In the genomic region with DNA sequence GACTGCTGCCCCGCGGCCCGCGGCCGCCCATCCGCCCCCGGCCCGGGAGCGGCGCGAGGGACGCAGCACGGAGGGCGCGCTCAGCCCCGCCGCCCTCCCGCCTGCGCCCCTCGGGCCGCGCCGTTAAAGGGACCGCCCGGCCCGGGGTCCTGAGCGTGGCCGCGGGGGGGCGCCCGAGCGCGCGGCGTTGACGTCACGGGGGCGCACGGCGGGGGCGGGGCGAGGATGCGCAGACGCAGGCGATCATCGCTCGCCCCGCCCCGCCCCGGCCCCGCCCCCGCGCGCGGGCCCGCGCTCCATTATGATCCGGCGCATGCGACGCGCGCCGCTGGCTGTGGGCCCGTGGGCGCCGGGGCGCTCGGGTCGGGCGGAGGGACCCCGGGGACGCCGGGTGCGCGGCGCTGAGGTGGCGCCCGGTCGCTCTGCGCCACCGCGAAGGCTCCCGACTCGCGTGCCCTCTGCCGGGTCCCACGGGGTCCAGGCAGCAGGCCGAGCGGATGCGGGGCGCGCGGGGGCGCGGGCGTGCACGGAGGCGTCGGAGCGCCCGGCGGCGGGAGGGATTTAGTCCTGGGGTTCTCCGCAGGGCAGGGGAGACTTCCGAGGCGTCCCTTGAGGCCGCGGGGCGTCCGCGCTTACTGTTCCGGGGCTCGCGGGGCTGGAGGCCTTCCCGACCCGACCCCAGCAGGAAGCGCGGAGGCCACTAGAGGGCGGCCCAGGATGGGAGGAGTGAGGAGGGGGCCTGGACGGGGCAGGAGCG, we compare ENCODE assay signal across 8 cellular contexts. TPM values are rescaled to one million over a fixed set of nuclear protein-coding genes. Genes with fewer than 3 reads are reported as not detected.
DNase-seq lines count a peak whose midpoint lies in the region; ATAC-seq, FAIRE-seq and TF ChIP-seq lines count a peak whose summit lies in the region.

Gene DVL1, minus strand, starts transcription at position 163 of the 757 bp plus-strand sequence. CDS start 353 bp downstream, outside the sequence.

- H3K9me3 ChIP-seq in CD4-positive, CD25-positive, alpha-beta regulatory T cell (ENCODE audit: control insufficient read depth in 2 of 2, low read length in 2 of 2): no peaks in the 10 kb centered on the region
- H3K9me3 ChIP-seq in psoas muscle (no peaks in the 10 kb centered on the region), vagina (no peaks in the 10 kb centered on the region)

- H3K4me3 ChIP-seq in CD4-positive, CD25-positive, alpha-beta regulatory T cell (ENCODE audit: low read depth, low read length): no peak within 1 kb of the TSS
- peak within 1 kb of the TSS; percentile 83 for H3K4me3 ChIP-seq in psoas muscle
- peak within 1 kb of the TSS; percentile 71 to 97 for H3K4me3 ChIP-seq in vagina

- intact Hi-C loops in left cardiac atrium (cut with DNase I) (no loop called here), psoas muscle (cut with DNase I) (loop anchor here in 1 of 2 donors (2.0 to 5.0 kb wide), 3 partner anchors 23 to 77 kb away; partner anchors contain the start of genes ACAP3, PUSL1 and UBE2J2), vagina (cut with DNase I) (loop anchor here (5.0 kb wide), 1 partner anchor 42 kb away; the partner anchor contains the start of genes ACAP3 and PUSL1)

- peaks cover 29% of the 10 kb centered on the region for H3K4me1 ChIP-seq in CD4-positive, CD25-positive, alpha-beta regulatory T cell (ENCODE audit: control insufficient read depth, insufficient read depth, low read length, poor library complexity, severe bottlenecking)
- H3K4me1 ChIP-seq in psoas muscle: peaks cover 46% of the 10 kb centered on the region
- peaks cover 72% of the 10 kb centered on the region for H3K4me1 ChIP-seq in vagina

- peak; percentile 61 to 75 (median 66) for DNase-seq in CD4-positive, CD25-positive, alpha-beta regulatory T cell
- peak; percentile 99 for DNase-seq in GM19239 (ENCODE audit: insufficient read length, low spot score)
- DNase-seq in SW480 (ENCODE audit: low spot score): peak; percentile 43
- DNase-seq in amniotic epithelial cell (ENCODE audit: low read depth): peak; percentile 63
- DNase-seq in left cardiac atrium: peak; percentile 72
- DNase-seq in psoas muscle: peak; percentile 78 to 88
- no peak for DNase-seq in vagina (ENCODE audit: extremely low spot score in 2 of 2)

- TF ChIP-seq POLR2A in vagina (IDR thresholded peaks at IDR 0.05): peak in 1 of 2 donors; percentile 47

- peak; percentile 77 to 78 for ATAC-seq in CD4-positive, CD25-positive, alpha-beta regulatory T cell (ENCODE audit: low read depth in 2 of 2)
- ATAC-seq in HG03571 (IDR thresholded peaks at IDR 0.05; ENCODE audit: unreplicated experiment): peak; percentile 61
- peak; percentile 20 to 69 for ATAC-seq in left cardiac atrium
- ATAC-seq in psoas muscle: peak; percentile 22 to 40 (median 32)

- H3K27me3 ChIP-seq in CD4-positive, CD25-positive, alpha-beta regulatory T cell (ENCODE audit: control insufficient read depth, insufficient read depth, low read length): no peaks in the 10 kb centered on the region
- H3K27me3 ChIP-seq in psoas muscle (ENCODE audit: insufficient read depth in 3 of 3, low read length in 2 of 3) (peaks cover 0 to 4% (median 0%) of the 10 kb centered on the region in 3 donors), vagina (no peaks in the 10 kb centered on the region)

- WGBS in psoas muscle, 3 donors: 0 to 1% (median 1%) methylated on average over 44 to 117 of the region's 122 CpGs

- TF ChIP-seq CTCF in psoas muscle (IDR thresholded peaks at IDR 0.05) (peak; percentile 42), vagina (IDR thresholded peaks at IDR 0.05) (peak in 1 of 3 experiments; percentile 60)

- peak within 1 kb of the TSS; percentile 76 to 80 (median 78) for H3K4me3 Mint-ChIP-seq in CD4-positive, CD25-positive, alpha-beta regulatory T cell

- FAIRE-seq in GM19239 (lab: Jason Lieb, UNC): no peak

- peaks cover 0 to 37% (median 3%) of the 10 kb centered on the region in 4 donors for H3K4me1 Mint-ChIP-seq in CD4-positive, CD25-positive, alpha-beta regulatory T cell

- peak within 1 kb of the TSS; percentile 69 for H3K27ac ChIP-seq in CD4-positive, CD25-positive, alpha-beta regulatory T cell (ENCODE audit: insufficient read depth, low read length, poor library complexity, severe bottlenecking)
- H3K27ac ChIP-seq in psoas muscle (peak within 1 kb of the TSS; percentile 97), vagina (peak within 1 kb of the TSS; percentile 95)

- no peaks in the 10 kb centered on the region for H3K9me3 Mint-ChIP-seq in CD4-positive, CD25-positive, alpha-beta regulatory T cell

- peak within 1 kb of the TSS in 2 of 3 donors; percentile 14 to 55 for H3K27ac Mint-ChIP-seq in CD4-positive, CD25-positive, alpha-beta regulatory T cell

- H3K27me3 Mint-ChIP-seq in CD4-positive, CD25-positive, alpha-beta regulatory T cell: peaks cover 17% of the 10 kb centered on the region

- H3K36me3 Mint-ChIP-seq in CD4-positive, CD25-positive, alpha-beta regulatory T cell: no peaks in the 10 kb centered on the region

- no peaks in the 10 kb centered on the region for H3K36me3 ChIP-seq in CD4-positive, CD25-positive, alpha-beta regulatory T cell (ENCODE audit: control insufficient read depth, insufficient read depth, low read length)
- H3K36me3 ChIP-seq in psoas muscle (ENCODE audit: insufficient read depth in 1 of 2, low read depth in 1 of 2): peaks cover 0 to 4% of the 10 kb centered on the region in 2 donors
- peaks cover 0 to 8% of the 10 kb centered on the region in 2 donors for H3K36me3 ChIP-seq in vagina

RNA-seq across cellular contexts. Expression of gene DVL1, which starts in this region (rescaled TPM):
- total RNA-seq in CD4-positive, CD25-positive, alpha-beta regulatory T cell: 40.0 TPM
- 1 to 10 TPM in 1 of 4 donors, under 1 TPM in 3; 0.43 to 1.1 (median 0.82) TPM for polyA plus RNA-seq in CD4-positive, CD25-positive, alpha-beta regulatory T cell
- total RNA-seq in left cardiac atrium: 10 to 100 TPM; 63.5 to 69.2 TPM
- 100 to 1,000 TPM; 162 to 215 (median 210) TPM for total RNA-seq in psoas muscle
- 100 to 1,000 TPM; 183 to 209 (median 206) TPM for polyA plus RNA-seq in psoas muscle
- total RNA-seq in vagina: 72.4 TPM

Comparison
In these comparisons a context has a peak if more than half of its experiments do, and no peak if none do; other contexts are left out.
1. RNA of gene DVL1 (polyA plus RNA-seq): 183 to 209 TPM in psoas muscle; 0.43 to 1.1 TPM in CD4-positive, CD25-positive, alpha-beta regulatory T cell; every median in the first group is over 10 times any median in the second.
2. DNase-seq: peak in CD4-positive, CD25-positive, alpha-beta regulatory T cell (3 of 3), GM19239 (single experiment), SW480 (single experiment), amniotic epithelial cell (single experiment), left cardiac atrium (single experiment) and psoas muscle (2 of 2); none in vagina (0 of 2).
3. Peak in every context shown above with its lines, with median percentiles within 50 percentile points of each other: ATAC-seq and H3K27ac ChIP-seq.